25 cellular contexts compared by ENCODE assay signal in the genomic region with DNA sequence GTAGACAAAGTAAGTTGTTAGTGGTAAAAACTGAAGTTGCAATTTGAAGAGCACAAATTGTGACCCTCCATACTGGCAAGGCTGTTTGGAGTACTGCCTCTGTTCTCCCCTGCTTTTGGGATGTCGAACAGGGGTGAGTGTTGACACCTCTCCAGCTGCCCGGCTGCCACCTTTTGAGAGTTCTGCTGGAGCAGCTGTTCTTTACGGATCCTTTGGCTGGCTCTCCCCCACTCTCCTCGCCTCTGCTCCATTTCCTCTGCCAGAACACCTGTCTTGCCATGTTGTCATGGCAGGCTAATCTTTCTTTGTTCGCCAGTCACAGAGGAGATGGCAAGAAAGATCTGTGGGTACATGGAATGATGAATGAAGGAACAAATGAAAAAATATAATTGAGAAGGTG. TPM values are rescaled to one million over a fixed set of nuclear protein-coding genes. Genes with fewer than 3 reads are reported as not detected.
DNase-seq lines count a peak whose midpoint lies in the region; ATAC-seq, FAIRE-seq and TF ChIP-seq lines count a peak whose summit lies in the region.
"Had no signal": no experiment of that assay in that cellular context is flagged by ENCODE, and none has a peak within 500 bp of the region (broad histone marks: within the 10 kb centered on the region; RNA-seq: fewer than 3 reads in every experiment).

No MANE protein-coding gene starts in this region.

- DNase-seq in cardiac septum (ENCODE audit: low spot score) (peak; percentile 39), left ventricle myocardium superior (no peak), NCI-H146 treated with DMSO at 0.1 percent for 48 hours (lab: John Stamatoyannopoulos, UW; ENCODE audit: unreplicated experiment) (peak; percentile 7), NCI-H524 treated with DMSO at 0.1 percent for 48 hours (lab: John Stamatoyannopoulos, UW) (peak; percentile 3), HUDEP-2 (lab: John Stamatoyannopoulos, UW; ENCODE audit: unreplicated experiment in 76 of 76) (no peak), DMS153 (lab: John Stamatoyannopoulos, UW) (no peak), D721Med (ENCODE audit: insufficient read length, low spot score) (no peak)
- DNase-seq: C1 segment of cervical spinal cord; Caco-2; CD4-positive, alpha-beta memory T cell; GM23248; H9; KBM-7; MG63; NCI-H1436; NCI-H2029; NCI-H2227 treated with DMSO at 0.1 percent for 48 hours; NCI-H774; SHP77 had no signal

- no peak for FAIRE-seq in D721Med (lab: Jason Lieb, UNC)
- FAIRE-seq: G401.6, HTR-8/SVneo had no signal

- no peak for TF ChIP-seq CTCF in D721Med (IDR thresholded peaks at IDR 0.05; ENCODE audit: insufficient read depth, missing control alignments)

- no peak for ATAC-seq in left ventricle myocardium superior
- ATAC-seq: Panc1 had no signal

- intact Hi-C loops in cardiac septum (cut with DNase I) (no loop called here), left ventricle myocardium superior (cut with micrococcal nuclease) (no loop called here)

RNA-seq across cellular contexts. Expression of a gene that starts 34.9 kb away (rescaled TPM):
- total RNA-seq in cardiac septum (0.19 TPM), left ventricle myocardium superior (not detected)
- total RNA-seq: A673; Caco-2; CD4-positive, alpha-beta memory T cell; OCI-LY7; T-helper 1 cell treated with Interleukin-12 subunit alpha and Interleukin-12 subunit beta and Interleukin-4 antibody, amounts not matched to agents 30 ng/mL and 1 ng/mL, for 36 hours had no signal

Comparison
In these comparisons a context has a peak if more than half of its experiments do, and no peak if none do; other contexts are left out.
1. DNase-seq: peak in cardiac septum (single experiment), NCI-H146 treated with DMSO at 0.1 percent for 48 hours (single experiment) and NCI-H524 treated with DMSO at 0.1 percent for 48 hours (single experiment); none in left ventricle myocardium superior (single experiment), HUDEP-2 (0 of 76), DMS153 (single experiment) and D721Med (single experiment).